Comparison of ENCODE assay signal across 8 cellular contexts in genomic region chr17:30380106-30380420, GRCh38. TPM values are rescaled to one million over a fixed set of nuclear protein-coding genes. Genes with fewer than 3 reads are reported as not detected.
DNase-seq lines count a peak whose midpoint lies in the region; TF ChIP-seq lines count a peak whose summit lies in the region.

No MANE protein-coding gene starts in this region.

- H3K79me2 ChIP-seq in neural progenitor cell (ENCODE audit: low read depth): peaks cover 60% of the 10 kb centered on the region

- no peak overlapping the region for H3K27ac Mint-ChIP-seq in neural progenitor cell

- peak overlapping the region; percentile 90 for H3K4me2 ChIP-seq in neural progenitor cell

- TF ChIP-seq CTCF in dorsolateral prefrontal cortex (IDR thresholded peaks at IDR 0.05 in 54 of 56, conservative IDR thresholded peaks at IDR 0.05 in 2 of 56; ENCODE audit: low read depth in 1 of 56, partially characterized antibody in 56 of 56) (no peak), neural progenitor cell (IDR thresholded peaks at IDR 0.05) (no peak)

- peak overlapping the region in 53 of 59 donors; percentile 8 to 95 (median 88) for H3K27ac ChIP-seq in dorsolateral prefrontal cortex
- H3K27ac ChIP-seq in neural progenitor cell: no peak overlapping the region

- H2AFZ ChIP-seq in neural progenitor cell (replicated peaks): no peak overlapping the region

- DNase-seq in DMS 273 (lab: John Stamatoyannopoulos, UW; ENCODE audit: unreplicated experiment) (peak; percentile 45), DMS 273 treated with DMSO at 0.1 percent for 48 hours (lab: John Stamatoyannopoulos, UW) (no peak), NCI-H524 (lab: John Stamatoyannopoulos, UW) (peak; percentile 39 to 48), dorsolateral prefrontal cortex (no peak), neural progenitor cell (ENCODE audit: low spot score) (peak; percentile 25), HPDE6-E6E7 (ENCODE audit: extremely low spot score) (no peak), NCI-H2081 (lab: John Stamatoyannopoulos, UW) (no peak)
- DNase-seq in activated CD8-positive, alpha-beta memory T cell treated with anti-CD3 and anti-CD28 coated beads for 24 hours: no peak

- peaks cover 10% of the 10 kb centered on the region for H3K27me3 Mint-ChIP-seq in neural progenitor cell (ENCODE audit: insufficient read depth, low read depth)

- H3K27me3 ChIP-seq in dorsolateral prefrontal cortex: no peaks in the 10 kb centered on the region
- H3K27me3 ChIP-seq in neural progenitor cell: peaks cover 29% of the 10 kb centered on the region

- no peaks in the 10 kb centered on the region for H3K9me3 ChIP-seq in neural progenitor cell (ENCODE audit: low read depth)

- H3K36me3 ChIP-seq in neural progenitor cell: no peaks in the 10 kb centered on the region

- peaks cover 2% of the 10 kb centered on the region for H3K36me3 Mint-ChIP-seq in neural progenitor cell

- peaks cover 52% of the 10 kb centered on the region for H4K20me1 ChIP-seq in neural progenitor cell (ENCODE audit: low read depth)

- no peaks in the 10 kb centered on the region for H3K9me3 Mint-ChIP-seq in neural progenitor cell

- H3K4me3 ChIP-seq in dorsolateral prefrontal cortex (peak overlapping the region; percentile 71 to 100 (median 90)), neural progenitor cell (peak overlapping the region; percentile 86)

- peaks cover 17% of the 10 kb centered on the region for H3F3A ChIP-seq in neural progenitor cell (ENCODE audit: low read depth)

- peak overlapping the region; percentile 92 for H3K4me3 Mint-ChIP-seq in neural progenitor cell

- intact Hi-C loops in dorsolateral prefrontal cortex (cut with DNase I): loop anchor here in 1 of 2 donors (10.0 kb wide), 1 partner anchor 95 kb away; the partner anchor contains the start of gene GOSR1

- H3K4me1 ChIP-seq in neural progenitor cell: peaks cover 60% of the 10 kb centered on the region

- H3K9ac ChIP-seq in neural progenitor cell: no peak overlapping the region

- peaks cover 40% of the 10 kb centered on the region for H3K4me1 Mint-ChIP-seq in neural progenitor cell

RNA-seq across cellular contexts. Expression of gene CPD, which starts 1.3 kb away (rescaled TPM):
- total RNA-seq in dorsolateral prefrontal cortex (10 to 100 TPM; 45.2 to 97.3 (median 64.6) TPM), neural progenitor cell (ENCODE audit: low replicate concordance) (66.1 and 70.8 TPM in 2 replicates)

RNA-seq across cellular contexts. Expression of gene TMIGD1, which starts 46.2 kb away (rescaled TPM):
- total RNA-seq in dorsolateral prefrontal cortex: under 1 TPM in 2 of 120 experiments, not detected in 118; 0.47 to 0.48 TPM
- not detected in 2 replicates for total RNA-seq in neural progenitor cell (ENCODE audit: low replicate concordance)

Comparison
In these comparisons a context has a peak if more than half of its experiments do, and no peak if none do; other contexts are left out.
1. DNase-seq: peak in DMS 273 (single experiment), NCI-H524 (2 of 2) and neural progenitor cell (single experiment); none in DMS 273 treated with DMSO at 0.1 percent for 48 hours (single experiment), dorsolateral prefrontal cortex (0 of 10), HPDE6-E6E7 (single experiment), NCI-H2081 (0 of 2) and activated CD8-positive, alpha-beta memory T cell treated with anti-CD3 and anti-CD28 coated beads for 24 hours (single experiment).